In genomic region chr7:87874066-87874465, GRCh38 we compare ENCODE assay signal across 10 cellular contexts. TPM values are rescaled to one million over a fixed set of nuclear protein-coding genes. Genes with fewer than 3 reads are reported as not detected.
DNase-seq lines count a peak whose midpoint lies in the region; ATAC-seq, FAIRE-seq and TF ChIP-seq lines count a peak whose summit lies in the region.
"Had no signal": no experiment of that assay in that cellular context is flagged by ENCODE, and none has a peak within 500 bp of the region (broad histone marks: within the 10 kb centered on the region; RNA-seq: fewer than 3 reads in every experiment).

No MANE protein-coding gene starts in this region.

- no peaks in the 10 kb centered on the region for H3K27me3 Mint-ChIP-seq in activated CD4-positive, alpha-beta T cell treated with anti-CD3 and anti-CD28 coated beads for 36 hours

- H3K27ac Mint-ChIP-seq in activated CD4-positive, alpha-beta T cell treated with anti-CD3 and anti-CD28 coated beads for 36 hours, result peak overlapping the region; percentile 65

- H3K4me3 Mint-ChIP-seq in activated CD4-positive, alpha-beta T cell treated with anti-CD3 and anti-CD28 coated beads for 36 hours, result peak overlapping the region; percentile 82

- in situ Hi-C loops in GM12878 (cut with MboI), result no loop called here

- TF ChIP-seq CTCF in GM12878 (IDR thresholded peaks at IDR 0.05 in 2 of 3, conservative IDR thresholded peaks at IDR 0.05 in 1 of 3; ENCODE audit: control insufficient read depth in 2 of 3, extremely low read depth in 1 of 3, insufficient read depth in 1 of 3, low read depth in 3 of 3, low read length in 3 of 3) (no peak), smooth muscle cell (IDR thresholded peaks at IDR 0.05; ENCODE audit: borderline replicate concordance, insufficient read depth, poor library complexity, severe bottlenecking) (no peak)

- H3K36me3 ChIP-seq in GM12878 (ENCODE audit: control insufficient read depth in 2 of 2, insufficient read depth in 2 of 2, low read length in 1 of 2) (peaks cover 0 to 10% of the 10 kb centered on the region in 2 experiments; a peak in 2 of 4 replicates), smooth muscle cell (ENCODE audit: low read depth) (no peaks in the 10 kb centered on the region)

- no peak for TF ChIP-seq EP300 in GM12878 (IDR thresholded peaks at IDR 0.05; ENCODE audit: borderline replicate concordance in 1 of 2, control insufficient read depth in 1 of 2, low read depth in 2 of 2, low read length in 2 of 2)

- no peak for DNase-seq in activated CD4-positive, alpha-beta T cell treated with anti-CD3 and anti-CD28 coated beads for 36 hours
- no peak for DNase-seq in activated CD4-positive, alpha-beta T cell treated with anti-CD3 and anti-CD28 coated beads for 4 hours
- DNase-seq in NOMO-1 treated with DMSO at 0.1 percent for 48 hours (lab: John Stamatoyannopoulos, UW; ENCODE audit: unreplicated experiment) (peak; percentile 100), GM12878 (ENCODE audit: low read depth, low spot score) (no peak), smooth muscle cell (lab: John Stamatoyannopoulos, UW; ENCODE audit: unreplicated experiment) (no peak), NCI-H2081 (lab: John Stamatoyannopoulos, UW) (no peak), foreskin melanocyte (no peak)
- DNase-seq: midbrain, NCI-H526 treated with DMSO at 0.1 percent for 48 hours had no signal

- H3K4me3 ChIP-seq in GM12878 (peak overlapping the region; percentile 81), smooth muscle cell (peak overlapping the region; percentile 6)

- CTCF ChIA-PET in activated CD4-positive, alpha-beta T cell treated with anti-CD3 and anti-CD28 coated beads for 36 hours (lab: Charles Lee), result no interaction called here
- CTCF ChIA-PET in GM12878 (lab: Yijun Ruan, JAX), result interaction anchor here (1.1 to 2.1 kb wide), 3 partner anchors 13 to 238 kb away, joined by 4 to 13 read pairs (median 10); no protein-coding TSS in a partner anchor

- WGBS in GM12878 (ENCODE audit: insufficient coverage, insufficient replicate concordance, low lambda C conversion rate, missing lambda C conversion rate), result 0% methylated on average over 4 of the region's 4 CpGs
- 91% methylated on average over 4 of the region's 4 CpGs for WGBS in smooth muscle cell (ENCODE audit: low lambda C conversion rate)

- no peak for TF ChIP-seq POLR2A in GM12878 (IDR thresholded peaks at IDR 0.05; ENCODE audit: low read depth, low read length)

- H3K36me3 Mint-ChIP-seq in activated CD4-positive, alpha-beta T cell treated with anti-CD3 and anti-CD28 coated beads for 36 hours (ENCODE audit: low read depth), result peaks cover 55% of the 10 kb centered on the region

- H2AFZ ChIP-seq in GM12878 (ENCODE audit: control insufficient read depth, low read depth, low read length), result peak overlapping the region; percentile 33
- H2AFZ ChIP-seq in smooth muscle cell (ENCODE audit: low read depth), result no peak overlapping the region

- H3K9ac ChIP-seq in GM12878 (ENCODE audit: control insufficient read depth, insufficient read depth, low read length) (peak overlapping the region; percentile 92), smooth muscle cell (ENCODE audit: low read depth) (no peak overlapping the region)

- H3K9me3 Mint-ChIP-seq in activated CD4-positive, alpha-beta T cell treated with anti-CD3 and anti-CD28 coated beads for 36 hours (ENCODE audit: low read depth), result peaks cover 24% of the 10 kb centered on the region

- H3K79me2 ChIP-seq in GM12878 (ENCODE audit: control insufficient read depth, insufficient read depth, low read length) (peaks cover 88% of the 10 kb centered on the region), smooth muscle cell (ENCODE audit: low read depth) (peaks cover 26% of the 10 kb centered on the region)

- no TSS peak for BruUV-seq in GM12878 (replicated peaks; lab: Mats Ljungman, UMichigan)

- H3K27me3 ChIP-seq in GM12878 (replicated peaks in 1 of 2; ENCODE audit: control insufficient read depth in 2 of 2, insufficient read depth in 2 of 2, low read length in 1 of 2) (no peaks in the 10 kb centered on the region), smooth muscle cell (ENCODE audit: low read depth) (no peaks in the 10 kb centered on the region)

- no peaks in the 10 kb centered on the region for H3F3A ChIP-seq in smooth muscle cell (ENCODE audit: low read depth)

- intact Hi-C loops in activated CD4-positive, alpha-beta T cell treated with anti-CD3 and anti-CD28 coated beads for 36 hours (cut with DNase I, micrococcal nuclease), result loop anchor here (2.0 to 10.0 kb wide), 3 partner anchors 17 to 719 kb away; partner anchors contain the start of gene DMTF1 (in 2 of the 2)
- intact Hi-C loops in GM12878 (cut with micrococcal nuclease; ENCODE audit: unreplicated experiment), result loop anchor here (10.0 kb wide), 2 partner anchors 399 to 719 kb away; partner anchors contain the start of genes ABCB4 and DMTF1

- SMC1A ChIA-PET in GM12878 (lab: Charles Lee; ENCODE audit: uncharacterized antibody, unreplicated experiment), result interaction anchor here (0.9 to 3.0 kb wide), 7 partner anchors 9 to 216 kb away, joined by 3 to 19 read pairs (median 4); partner anchors contain the start of gene ADAM22

- H3K4me2 ChIP-seq in GM12878 (ENCODE audit: control insufficient read depth, insufficient read depth) (peak overlapping the region; percentile 87), smooth muscle cell (no peak overlapping the region)

- no peaks in the 10 kb centered on the region for H3K4me1 ChIP-seq in GM12878 (ENCODE audit: control insufficient read depth, insufficient read depth, low read length)
- H3K4me1 ChIP-seq in smooth muscle cell (ENCODE audit: low read depth), result peaks cover 14% of the 10 kb centered on the region

- POLR2A ChIA-PET in activated CD4-positive, alpha-beta T cell treated with anti-CD3 and anti-CD28 coated beads for 36 hours (lab: Charles Lee), result no interaction called here
- POLR2A ChIA-PET in GM12878 (lab: Charles Lee), result interaction anchor here (3.2 kb wide), 1 partner anchor 60 kb away, joined by 20 read pairs; the partner anchor contains the start of gene ADAM22

- FAIRE-seq in GM12878 (lab: Jason Lieb, UNC), result no peak

- peaks cover 35% of the 10 kb centered on the region for H3K4me1 Mint-ChIP-seq in activated CD4-positive, alpha-beta T cell treated with anti-CD3 and anti-CD28 coated beads for 36 hours

- RAD21 ChIA-PET in GM12878 (lab: Charles Lee; ENCODE audit: unreplicated experiment), result interaction anchor here (1.0 to 2.4 kb wide), 5 partner anchors 52 to 402 kb away, joined by 3 to 16 read pairs (median 5); partner anchors contain the start of gene ADAM22

- H3K9me3 ChIP-seq in GM12878 (replicated peaks; ENCODE audit: control insufficient read depth, insufficient read depth, low read length) (peaks cover 24% of the 10 kb centered on the region), smooth muscle cell (replicated peaks; ENCODE audit: low read depth) (no peaks in the 10 kb centered on the region)

- H4K20me1 ChIP-seq in GM12878 (ENCODE audit: control insufficient read depth, insufficient read depth) (no peaks in the 10 kb centered on the region), smooth muscle cell (ENCODE audit: low read depth) (no peaks in the 10 kb centered on the region)

- H3K27ac ChIP-seq in GM12878 (ENCODE audit: control insufficient read depth, insufficient read depth), result peak overlapping the region; percentile 89
- no peak overlapping the region for H3K27ac ChIP-seq in smooth muscle cell (ENCODE audit: low read depth)

- TF ChIP-seq RAD21 in GM12878 (IDR thresholded peaks at IDR 0.05; ENCODE audit: insufficient read depth, low read depth, low read length), result no peak

- no peak for ATAC-seq in activated CD4-positive, alpha-beta T cell treated with anti-CD3 and anti-CD28 coated beads for 36 hours
- ATAC-seq in GM12878, result no peak
- no peak for ATAC-seq in HG03460 (IDR thresholded peaks at IDR 0.05; ENCODE audit: unreplicated experiment)

RNA-seq across cellular contexts. Expression of gene SLC25A40, which starts 2.1 kb away (rescaled TPM):
- 10 to 100 TPM; 38.0 to 41.9 TPM for total RNA-seq in activated CD4-positive, alpha-beta T cell treated with anti-CD3 and anti-CD28 coated beads for 36 hours
- 112 and 120 TPM in 2 replicates for total RNA-seq in GM12878 (2013; cell fraction: nucleolus; rRNA removed)
- total RNA-seq in GM12878 (2014; rRNA removed) (21.1 and 21.6 TPM in 2 replicates), GM12878 (2014; rRNA removed; fragmentation: Illumina TruSeq; extraction: Trizol) (22.9 and 23.7 TPM in 2 replicates), GM12878 (2021) (32.3 and 33.0 TPM in 2 replicates), smooth muscle cell (8.4 and 25.4 TPM in 2 replicates)
- polyA plus RNA-seq in GM12878 (2011; ENCODE audit: low read depth), result 10.0 TPM
- polyA plus RNA-seq in GM12878 (2011; rRNA removed) (60.3 and 110 TPM in 2 replicates), GM12878 (2014; fragmentation: Illumina TruSeq; extraction: Trizol) (28.7 and 35.9 TPM in 2 replicates), GM12878 (2014; fragmentation: Nextera tagmentation; extraction: Ambion mirVana) (10 to 100 TPM; 15.8 to 17.4 TPM), GM12878 (2014; rRNA removed) (16.4 and 18.6 TPM in 2 replicates), GM12878 (2016; fragmentation: Nextera tagmentation; extraction: Ambion mirVana) (10 to 100 TPM; 21.4 to 24.6 TPM), smooth muscle cell (5.0 and 5.6 TPM in 2 replicates)
- polyA plus RNA-seq in GM12878 (2011; cell fraction: cytosol; rRNA removed), result 17.3 and 20.3 TPM in 2 replicates
- polyA plus RNA-seq in GM12878 (2011; cell fraction: nucleus; rRNA removed), result 49.4 and 62.8 TPM in 2 replicates
- polyA plus RNA-seq in GM12878 (2012), result 21.1 and 32.6 TPM in 2 replicates
- polyA minus RNA-seq in GM12878 (2011; rRNA and poly(A)+ RNA removed), result 18.3 and 23.5 TPM in 2 replicates
- 14.7 and 19.0 TPM in 2 replicates for polyA minus RNA-seq in GM12878 (2011; cell fraction: cytosol; rRNA and poly(A)+ RNA removed)
- polyA minus RNA-seq in GM12878 (2011; cell fraction: nucleus; rRNA and poly(A)+ RNA removed), result 33.1 and 43.9 TPM in 2 replicates

RNA-seq across cellular contexts. Expression of gene DBF4, which starts 2.2 kb away (rescaled TPM):
- total RNA-seq in activated CD4-positive, alpha-beta T cell treated with anti-CD3 and anti-CD28 coated beads for 36 hours, result 10 to 100 TPM; 68.6 to 86.4 TPM
- 82.6 and 89.6 TPM in 2 replicates for total RNA-seq in GM12878 (2013; cell fraction: nucleolus; rRNA removed)
- total RNA-seq in GM12878 (2014; rRNA removed), result 71.2 and 75.9 TPM in 2 replicates
- total RNA-seq in GM12878 (2014; rRNA removed; fragmentation: Illumina TruSeq; extraction: Trizol), result 77.4 and 81.8 TPM in 2 replicates
- 56.6 and 60.1 TPM in 2 replicates for total RNA-seq in GM12878 (2021)
- 11.0 TPM for polyA plus RNA-seq in GM12878 (2011; ENCODE audit: low read depth)
- polyA plus RNA-seq in GM12878 (2011; rRNA removed), result 29.3 and 38.0 TPM in 2 replicates
- 13.3 and 14.7 TPM in 2 replicates for polyA plus RNA-seq in GM12878 (2011; cell fraction: cytosol; rRNA removed)
- polyA plus RNA-seq in GM12878 (2011; cell fraction: nucleus; rRNA removed), result 19.5 and 22.1 TPM in 2 replicates
- 26.6 and 29.0 TPM in 2 replicates for polyA plus RNA-seq in GM12878 (2012)
- 64.8 and 89.7 TPM in 2 replicates for polyA plus RNA-seq in GM12878 (2014; fragmentation: Illumina TruSeq; extraction: Trizol)
- 10 to 100 TPM; 46.1 to 47.0 TPM for polyA plus RNA-seq in GM12878 (2014; fragmentation: Nextera tagmentation; extraction: Ambion mirVana)
- 37.7 and 38.5 TPM in 2 replicates for polyA plus RNA-seq in GM12878 (2014; rRNA removed)
- 10 to 100 TPM; 84.0 to 89.8 TPM for polyA plus RNA-seq in GM12878 (2016; fragmentation: Nextera tagmentation; extraction: Ambion mirVana)
- polyA minus RNA-seq in GM12878 (2011; rRNA and poly(A)+ RNA removed), result 9.3 and 10.2 TPM in 2 replicates
- 8.6 and 11.0 TPM in 2 replicates for polyA minus RNA-seq in GM12878 (2011; cell fraction: cytosol; rRNA and poly(A)+ RNA removed)
- polyA minus RNA-seq in GM12878 (2011; cell fraction: nucleus; rRNA and poly(A)+ RNA removed), result 29.7 and 42.2 TPM in 2 replicates
- total RNA-seq in smooth muscle cell, result 10.7 and 19.3 TPM in 2 replicates
- 7.7 and 11.0 TPM in 2 replicates for polyA plus RNA-seq in smooth muscle cell

RNA-seq across cellular contexts. Expression of gene ADAM22, which starts 60.0 kb away (rescaled TPM):
- 1 to 10 TPM; 1.1 to 1.8 TPM for total RNA-seq in activated CD4-positive, alpha-beta T cell treated with anti-CD3 and anti-CD28 coated beads for 36 hours
- 193 and 197 TPM in 2 replicates for total RNA-seq in GM12878 (2013; cell fraction: nucleolus; rRNA removed)
- 10.4 and 14.1 TPM in 2 replicates for total RNA-seq in GM12878 (2014; rRNA removed)
- 8.7 and 10.0 TPM in 2 replicates for total RNA-seq in GM12878 (2014; rRNA removed; fragmentation: Illumina TruSeq; extraction: Trizol)
- total RNA-seq in GM12878 (2021), result 13.3 and 14.3 TPM in 2 replicates
- 2.2 TPM for polyA plus RNA-seq in GM12878 (2011; ENCODE audit: low read depth)
- 24.5 and 34.9 TPM in 2 replicates for polyA plus RNA-seq in GM12878 (2011; rRNA removed)
- polyA plus RNA-seq in GM12878 (2011; cell fraction: cytosol; rRNA removed), result 9.6 and 11.1 TPM in 2 replicates
- polyA plus RNA-seq in GM12878 (2011; cell fraction: nucleus; rRNA removed), result 63.7 and 66.1 TPM in 2 replicates
- polyA plus RNA-seq in GM12878 (2012), result 3.4 and 4.0 TPM in 2 replicates
- polyA plus RNA-seq in GM12878 (2014; fragmentation: Illumina TruSeq; extraction: Trizol), result 7.9 and 8.4 TPM in 2 replicates
- 1 to 10 TPM; 1.4 TPM for polyA plus RNA-seq in GM12878 (2014; fragmentation: Nextera tagmentation; extraction: Ambion mirVana)
- polyA plus RNA-seq in GM12878 (2014; rRNA removed), result 5.3 and 7.2 TPM in 2 replicates
- polyA plus RNA-seq in GM12878 (2016; fragmentation: Nextera tagmentation; extraction: Ambion mirVana), result 1 to 10 TPM; 6.0 to 7.1 TPM
- polyA minus RNA-seq in GM12878 (2011; rRNA and poly(A)+ RNA removed), result 71.3 and 146 TPM in 2 replicates
- 10.0 and 13.6 TPM in 2 replicates for polyA minus RNA-seq in GM12878 (2011; cell fraction: cytosol; rRNA and poly(A)+ RNA removed)
- 106 and 145 TPM in 2 replicates for polyA minus RNA-seq in GM12878 (2011; cell fraction: nucleus; rRNA and poly(A)+ RNA removed)
- 0.18 and 0.22 TPM in 2 replicates for total RNA-seq in smooth muscle cell
- 0.10 TPM in 1 of 2 replicates, not detected in the other for polyA plus RNA-seq in smooth muscle cell
